In the genomic region with DNA sequence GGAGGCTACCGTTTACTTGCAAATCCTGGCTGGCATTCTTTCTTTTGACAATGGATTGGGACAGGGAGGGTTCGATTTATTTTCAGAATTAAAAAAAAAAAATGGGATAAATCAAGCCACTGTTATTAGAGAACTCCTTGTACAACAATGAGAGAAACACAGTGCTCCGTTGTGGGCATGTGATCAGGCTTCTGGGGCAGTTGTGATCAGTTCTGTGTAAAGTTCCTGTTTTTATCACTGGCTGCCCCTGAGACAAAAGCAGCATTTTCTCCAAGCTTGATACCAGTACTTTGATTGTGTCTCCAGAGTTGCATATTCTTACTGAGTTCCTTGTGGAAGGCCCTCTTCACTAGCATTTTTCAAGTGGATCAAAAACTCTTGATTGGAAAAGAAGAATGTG, we compare ENCODE assay signal across 8 cellular contexts. TPM values are rescaled to one million over a fixed set of nuclear protein-coding genes. Genes with fewer than 3 reads are reported as not detected.
DNase-seq lines count a peak whose midpoint lies in the region; ATAC-seq and TF ChIP-seq lines count a peak whose summit lies in the region.

No MANE protein-coding gene starts in this region.

- H3K9me3 Mint-ChIP-seq in CD8-positive, alpha-beta T cell: no peaks in the 10 kb centered on the region

- CTCF ChIA-PET in CD8-positive, alpha-beta T cell (lab: Charles Lee): interaction anchor here (1.3 to 10.6 kb wide), 11 partner anchors 14 to 215 kb away, joined by 3 to 150 read pairs (median 7); no protein-coding TSS in a partner anchor
- CTCF ChIA-PET in RWPE1 (lab: Yijun Ruan, JAX): interaction anchor here (0.5 to 3.5 kb wide), 7 partner anchors 10 to 159 kb away, joined by 3 to 21 read pairs (median 5); no protein-coding TSS in a partner anchor

- no peaks in the 10 kb centered on the region for H3K36me3 ChIP-seq in CD8-positive, alpha-beta T cell (ENCODE audit: insufficient read depth, low read length)
- H3K36me3 ChIP-seq in iPS-20b (ENCODE audit: insufficient read depth, low read depth, low read length) (no peaks in the 10 kb centered on the region), skeletal muscle tissue (ENCODE audit: control insufficient read depth in 3 of 3, insufficient read depth in 3 of 3, low read length in 3 of 3) (no peaks in the 10 kb centered on the region)

- H3K36me3 Mint-ChIP-seq in CD8-positive, alpha-beta T cell: peaks cover 9% of the 10 kb centered on the region

- peaks cover 56% of the 10 kb centered on the region for H3K4me1 Mint-ChIP-seq in CD8-positive, alpha-beta T cell (ENCODE audit: low read depth)

- H3K9ac ChIP-seq in iPS-20b (ENCODE audit: low read depth, low read length) (peak overlapping the region; percentile 90; the same call in 1 of the 2 replicates), skeletal muscle tissue (ENCODE audit: low read depth in 1 of 3, low read length in 3 of 3) (peak overlapping the region; percentile 76 to 95 (median 94))

- H3K4me3 ChIP-seq in CD8-positive, alpha-beta T cell (ENCODE audit: low read depth, low read length): peak overlapping the region; percentile 91
- peak overlapping the region; percentile 87 for H3K4me3 ChIP-seq in iPS-20b (ENCODE audit: low read length)
- H3K4me3 ChIP-seq in skeletal muscle tissue (ENCODE audit: low read length in 3 of 3): peak overlapping the region; percentile 83 to 91 (median 89)

- no peaks in the 10 kb centered on the region for H3K9me3 ChIP-seq in CD8-positive, alpha-beta T cell (ENCODE audit: low read length)
- no peaks in the 10 kb centered on the region for H3K9me3 ChIP-seq in iPS-20b (ENCODE audit: insufficient read depth, low read depth, low read length)
- H3K9me3 ChIP-seq in skeletal muscle tissue (ENCODE audit: control insufficient read depth in 3 of 3, low read length in 3 of 3): no peaks in the 10 kb centered on the region

- H3K27me3 Mint-ChIP-seq in CD8-positive, alpha-beta T cell (ENCODE audit: low read depth): no peaks in the 10 kb centered on the region

- peak overlapping the region; percentile 94 for H3K4me3 Mint-ChIP-seq in CD8-positive, alpha-beta T cell

- peak overlapping the region; percentile 92 for H3K27ac Mint-ChIP-seq in CD8-positive, alpha-beta T cell

- H3K4me1 ChIP-seq in CD8-positive, alpha-beta T cell (ENCODE audit: insufficient read depth, low read length): peaks cover 46% of the 10 kb centered on the region
- peaks cover 8% of the 10 kb centered on the region; the same call in 1 of the 2 replicates for H3K4me1 ChIP-seq in iPS-20b (ENCODE audit: insufficient read depth, low read length)
- H3K4me1 ChIP-seq in skeletal muscle tissue (ENCODE audit: control insufficient read depth in 3 of 3, insufficient read depth in 3 of 3, low read length in 3 of 3): peaks cover 40 to 46% (median 46%) of the 10 kb centered on the region in 3 donors

- POLR2A ChIA-PET in CD8-positive, alpha-beta T cell (lab: Charles Lee): interaction anchor here (0.6 to 4.2 kb wide), 6 partner anchors 12 to 454 kb away, joined by 3 to 17 read pairs (median 7); no protein-coding TSS in a partner anchor
- POLR2A ChIA-PET in RWPE1 (lab: Yijun Ruan, JAX; ENCODE audit: low non-redundant PET): no interaction called here

- ATAC-seq in CD8-positive, alpha-beta T cell: no peak
- ATAC-seq in GM21515 (IDR thresholded peaks at IDR 0.05; ENCODE audit: unreplicated experiment): no peak

- DNase-seq in CD8-positive, alpha-beta T cell: no peak
- peak; percentile 17 for DNase-seq in LHCN-M2 (ENCODE audit: low read depth)
- DNase-seq in astrocyte of the hippocampus (ENCODE audit: low read depth, low spot score): peak; percentile 36
- no peak for DNase-seq in NCI-H1436 (lab: John Stamatoyannopoulos, UW)
- DNase-seq in RWPE1 (ENCODE audit: low spot score): no peak

- peak overlapping the region; percentile 73 for H3K27ac ChIP-seq in CD8-positive, alpha-beta T cell (ENCODE audit: low read depth, low read length)
- H3K27ac ChIP-seq in iPS-20b (ENCODE audit: low read length) (no peak overlapping the region), skeletal muscle tissue (ENCODE audit: low read depth, low read length) (peak overlapping the region; percentile 85), RWPE1 (no peak overlapping the region)

- intact Hi-C loops in CD8-positive, alpha-beta T cell (cut with DNase I, micrococcal nuclease): loop anchor here (1.0 to 5.0 kb wide), 4 partner anchors 9 to 228 kb away; no protein-coding TSS in a partner anchor

- no peaks in the 10 kb centered on the region for H3K27me3 ChIP-seq in CD8-positive, alpha-beta T cell (ENCODE audit: insufficient read depth, low read length)
- H3K27me3 ChIP-seq in iPS-20b (ENCODE audit: insufficient read depth, low read length) (no peaks in the 10 kb centered on the region), skeletal muscle tissue (ENCODE audit: control insufficient read depth in 3 of 3, insufficient read depth in 3 of 3, low read length in 3 of 3) (no peaks in the 10 kb centered on the region)

- TF ChIP-seq CTCF in CD8-positive, alpha-beta T cell (IDR thresholded peaks at IDR 0.05): no peak
- no peak for TF ChIP-seq CTCF in RWPE1 (conservative IDR thresholded peaks at IDR 0.05; ENCODE audit: low read depth)

RNA-seq across cellular contexts. Expression of a gene that starts 1.2 kb away (rescaled TPM):
- 10 to 100 TPM; 18.8 to 20.7 TPM for total RNA-seq in CD8-positive, alpha-beta T cell
- total RNA-seq in LHCN-M2 (2014; rRNA removed): 15.1 and 19.0 TPM in 2 replicates
- polyA plus RNA-seq in LHCN-M2 (2012): 4.1 TPM
- 24.0 TPM for total RNA-seq in skeletal muscle tissue

Comparison
In these comparisons a context has a peak if more than half of its experiments do, and no peak if none do; other contexts are left out.
1. DNase-seq: peak in LHCN-M2 (single experiment) and astrocyte of the hippocampus (single experiment); none in CD8-positive, alpha-beta T cell (0 of 7), NCI-H1436 (single experiment) and RWPE1 (single experiment).
2. H3K27ac ChIP-seq: peak in CD8-positive, alpha-beta T cell (single experiment) and skeletal muscle tissue (single experiment); none in iPS-20b (single experiment) and RWPE1 (single experiment).
3. Peak in every context shown above with its lines, with median percentiles within 50 percentile points of each other: H3K4me3 ChIP-seq.